20 cellular contexts compared by ENCODE assay signal in the genomic region with DNA sequence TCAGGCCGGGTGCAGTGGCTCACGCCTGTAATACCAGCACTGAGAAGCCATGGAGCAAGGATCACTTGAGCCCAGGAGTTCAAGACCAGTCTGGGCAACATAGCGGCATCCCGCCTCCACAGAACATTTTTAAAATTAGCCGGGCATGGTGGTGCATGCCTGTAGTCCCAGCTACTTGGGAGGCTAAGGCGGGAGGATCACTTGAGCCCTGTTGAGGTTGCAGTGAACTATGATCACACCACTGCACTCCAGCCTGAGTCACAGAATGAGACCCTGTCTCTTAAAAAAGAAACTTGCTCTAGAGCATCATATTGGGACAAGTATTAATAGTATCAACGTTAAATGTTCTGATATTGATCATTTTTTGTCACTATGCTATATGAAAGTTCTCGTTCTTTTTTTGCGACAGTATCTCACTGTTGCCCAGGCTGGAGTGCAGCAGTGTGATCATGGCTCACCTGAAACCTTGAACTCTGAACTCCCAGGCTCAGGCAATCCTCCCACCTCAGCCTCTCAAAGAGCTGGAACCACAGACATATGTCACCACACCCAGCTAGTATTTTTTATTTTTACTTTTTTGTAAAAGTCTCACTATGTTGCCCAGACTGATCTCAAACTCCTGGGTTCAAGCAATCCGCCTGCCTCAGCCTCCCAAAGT. TPM values are rescaled to one million over a fixed set of nuclear protein-coding genes. Genes with fewer than 3 reads are reported as not detected.
DNase-seq lines count a peak whose midpoint lies in the region; ATAC-seq and TF ChIP-seq lines count a peak whose summit lies in the region.
"Had no signal": no experiment of that assay in that cellular context is flagged by ENCODE, and none has a peak within 500 bp of the region (broad histone marks: within the 10 kb centered on the region; RNA-seq: fewer than 3 reads in every experiment).

No MANE protein-coding gene starts in this region.

- H3K4me3 ChIP-seq in esophagus muscularis mucosa, result no peak overlapping the region
- no peak overlapping the region for H3K4me3 ChIP-seq in mucosa of stomach (ENCODE audit: low read length)
- no peak overlapping the region for H3K4me3 ChIP-seq in stomach
- no peak overlapping the region for H3K4me3 ChIP-seq in CD8-positive, alpha-beta memory T cell (ENCODE audit: low read length)
- H3K4me3 ChIP-seq: GM23248, SK-N-MC had no signal

- H3K9me3 ChIP-seq in esophagus muscularis mucosa (no peaks in the 10 kb centered on the region), mucosa of stomach (ENCODE audit: control insufficient read depth, low read length) (no peaks in the 10 kb centered on the region), stomach (no peaks in the 10 kb centered on the region)
- H3K9me3 ChIP-seq in CD8-positive, alpha-beta memory T cell (ENCODE audit: low read length), result no peaks in the 10 kb centered on the region

- CTCF ChIA-PET in activated CD4-positive, alpha-beta memory T cell treated with anti-CD3 and anti-CD28 coated beads for 36 hours (lab: Charles Lee), result no interaction called here
- CTCF ChIA-PET in CD8-positive, alpha-beta memory T cell (lab: Charles Lee), result no interaction called here

- H3K4me1 ChIP-seq in esophagus muscularis mucosa (peaks cover 47 to 91% (median 78%) of the 10 kb centered on the region in 4 donors), mucosa of stomach (ENCODE audit: control insufficient read depth, insufficient read depth, low read length) (peaks cover 86% of the 10 kb centered on the region), stomach (peaks cover 58 to 82% (median 65%) of the 10 kb centered on the region in 4 donors)
- H3K4me1 ChIP-seq in CD8-positive, alpha-beta memory T cell (ENCODE audit: insufficient read depth, low read length), result no peaks in the 10 kb centered on the region

- no peak overlapping the region for H3K4me3 Mint-ChIP-seq in activated naive CD8-positive, alpha-beta T cell treated with anti-CD3 and anti-CD28 coated beads, Interleukin-2, amount 50 U/mL, for 24 hours
- no peak overlapping the region for H3K4me3 Mint-ChIP-seq in activated CD4-positive, alpha-beta memory T cell treated with anti-CD3 and anti-CD28 coated beads for 36 hours
- no peak overlapping the region for H3K4me3 Mint-ChIP-seq in CD8-positive, alpha-beta memory T cell
- H3K4me3 Mint-ChIP-seq: B cell, H9, HFFc6 had no signal

- H3K27me3 ChIP-seq in esophagus muscularis mucosa (no peaks in the 10 kb centered on the region), mucosa of stomach (ENCODE audit: control insufficient read depth, insufficient read depth, low read length) (no peaks in the 10 kb centered on the region), stomach (no peaks in the 10 kb centered on the region)
- H3K27me3 ChIP-seq in CD8-positive, alpha-beta memory T cell (ENCODE audit: insufficient read depth, low read length, poor library complexity, severe bottlenecking), result no peaks in the 10 kb centered on the region

- H3K9ac ChIP-seq in mucosa of stomach (ENCODE audit: low read length), result peak overlapping the region; percentile 56
- H3K9ac ChIP-seq: GM23248 had no signal

- H3K36me3 ChIP-seq in esophagus muscularis mucosa, result no peaks in the 10 kb centered on the region
- no peaks in the 10 kb centered on the region for H3K36me3 ChIP-seq in mucosa of stomach (ENCODE audit: control insufficient read depth, insufficient read depth, low read length)
- no peaks in the 10 kb centered on the region for H3K36me3 ChIP-seq in stomach
- H3K36me3 ChIP-seq in CD8-positive, alpha-beta memory T cell (ENCODE audit: insufficient read depth, low read length), result no peaks in the 10 kb centered on the region

- no peaks in the 10 kb centered on the region for H3K27me3 Mint-ChIP-seq in activated naive CD8-positive, alpha-beta T cell treated with anti-CD3 and anti-CD28 coated beads, Interleukin-2, amount 50 U/mL, for 24 hours
- H3K27me3 Mint-ChIP-seq in activated CD4-positive, alpha-beta memory T cell treated with anti-CD3 and anti-CD28 coated beads for 36 hours, result no peaks in the 10 kb centered on the region
- H3K27me3 Mint-ChIP-seq in CD8-positive, alpha-beta memory T cell, result no peaks in the 10 kb centered on the region
- H3K27me3 Mint-ChIP-seq: B cell had no signal

- ATAC-seq in activated naive CD8-positive, alpha-beta T cell treated with anti-CD3 and anti-CD28 coated beads, Interleukin-2, amount 50 U/mL, for 24 hours, result no peak

- WGBS in esophagus muscularis mucosa, result 92% methylated on average over 10 of the region's 10 CpGs
- WGBS in stomach, 5 donors, result 88 to 92% (median 89%) methylated on average over 10 of the region's 10 CpGs

- intact Hi-C loops in esophagus muscularis mucosa (cut with DNase I), result no loop called here
- intact Hi-C loops in stomach (cut with DNase I; ENCODE audit: low total_unique reads), result no loop called here
- intact Hi-C loops in activated CD4-positive, alpha-beta memory T cell treated with anti-CD3 and anti-CD28 coated beads for 36 hours (cut with micrococcal nuclease), result no loop called here
- intact Hi-C loops in posterior cingulate gyrus (cut with DNase I), result no loop called here

- H3K36me3 Mint-ChIP-seq in activated naive CD8-positive, alpha-beta T cell treated with anti-CD3 and anti-CD28 coated beads, Interleukin-2, amount 50 U/mL, for 24 hours (ENCODE audit: low read depth), result no peaks in the 10 kb centered on the region
- no peaks in the 10 kb centered on the region for H3K36me3 Mint-ChIP-seq in activated CD4-positive, alpha-beta memory T cell treated with anti-CD3 and anti-CD28 coated beads for 36 hours
- no peaks in the 10 kb centered on the region for H3K36me3 Mint-ChIP-seq in CD8-positive, alpha-beta memory T cell

- DNase-seq in esophagus muscularis mucosa (ENCODE audit: extremely low spot score) (no peak), stomach (no peak), posterior cingulate gyrus (no peak)
- no peak for DNase-seq in activated naive CD8-positive, alpha-beta T cell treated with anti-CD3 and anti-CD28 coated beads, Interleukin-2, amount 50 U/mL, for 24 hours
- no peak for DNase-seq in activated CD4-positive, alpha-beta memory T cell treated with anti-CD3 and anti-CD28 coated beads for 36 hours
- no peak for DNase-seq in CD8-positive, alpha-beta memory T cell
- DNase-seq: DND-41, GM23248, H9, HFFc6, Karpas-422, MV-4-11, NCI-H1694, NCI-H446, NCI-H526, SHP77 had no signal

- TF ChIP-seq EP300 in esophagus muscularis mucosa (IDR thresholded peaks at IDR 0.05) (no peak), stomach (IDR thresholded peaks at IDR 0.05) (no peak)

- no peak for TF ChIP-seq POLR2A in esophagus muscularis mucosa (IDR thresholded peaks at IDR 0.05; ENCODE audit: low read depth)
- TF ChIP-seq POLR2A in stomach (IDR thresholded peaks at IDR 0.05), result no peak

- POLR2A ChIA-PET in activated CD4-positive, alpha-beta memory T cell treated with anti-CD3 and anti-CD28 coated beads for 36 hours (lab: Charles Lee), result no interaction called here
- POLR2A ChIA-PET in CD8-positive, alpha-beta memory T cell (lab: Charles Lee), result no interaction called here

- no peaks in the 10 kb centered on the region for H3K4me1 Mint-ChIP-seq in activated naive CD8-positive, alpha-beta T cell treated with anti-CD3 and anti-CD28 coated beads, Interleukin-2, amount 50 U/mL, for 24 hours
- peaks cover 1% of the 10 kb centered on the region for H3K4me1 Mint-ChIP-seq in activated CD4-positive, alpha-beta memory T cell treated with anti-CD3 and anti-CD28 coated beads for 36 hours (ENCODE audit: low read depth)
- H3K4me1 Mint-ChIP-seq in CD8-positive, alpha-beta memory T cell, result peaks cover 0 to 7% (median 1%) of the 10 kb centered on the region in 3 donors
- H3K4me1 Mint-ChIP-seq: B cell had no signal

- no peak overlapping the region for H3K27ac Mint-ChIP-seq in activated naive CD8-positive, alpha-beta T cell treated with anti-CD3 and anti-CD28 coated beads, Interleukin-2, amount 50 U/mL, for 24 hours
- no peak overlapping the region for H3K27ac Mint-ChIP-seq in activated CD4-positive, alpha-beta memory T cell treated with anti-CD3 and anti-CD28 coated beads for 36 hours
- H3K27ac Mint-ChIP-seq in CD8-positive, alpha-beta memory T cell, result peak overlapping the region in 1 of 8 donors; percentile 24
- H3K27ac Mint-ChIP-seq: B cell, HFFc6 had no signal

- peak overlapping the region; percentile 80 for H3K27ac ChIP-seq in C4-2B
- H3K27ac ChIP-seq in esophagus muscularis mucosa (replicated peaks in 1 of 4), result peak overlapping the region; percentile 70 to 90 (median 88)
- H3K27ac ChIP-seq in stomach, result peak overlapping the region; percentile 60 to 87 (median 83)
- H3K27ac ChIP-seq in CD8-positive, alpha-beta memory T cell (ENCODE audit: low read depth, low read length), result no peak overlapping the region
- H3K27ac ChIP-seq: GM23248, SK-N-MC had no signal

- no peaks in the 10 kb centered on the region for H3K9me3 Mint-ChIP-seq in activated naive CD8-positive, alpha-beta T cell treated with anti-CD3 and anti-CD28 coated beads, Interleukin-2, amount 50 U/mL, for 24 hours
- H3K9me3 Mint-ChIP-seq in activated CD4-positive, alpha-beta memory T cell treated with anti-CD3 and anti-CD28 coated beads for 36 hours, result peaks cover 2% of the 10 kb centered on the region
- H3K9me3 Mint-ChIP-seq in CD8-positive, alpha-beta memory T cell, result peaks cover 0 to 1% (median 0%) of the 10 kb centered on the region in 5 donors

- no peak for TF ChIP-seq CTCF in C4-2B (conservative IDR thresholded peaks at IDR 0.05)
- TF ChIP-seq CTCF in esophagus muscularis mucosa (IDR thresholded peaks at IDR 0.05), result no peak
- no peak for TF ChIP-seq CTCF in stomach (IDR thresholded peaks at IDR 0.05)

RNA-seq across cellular contexts. Expression of a gene that starts 47.7 kb away (rescaled TPM):
- total RNA-seq in esophagus muscularis mucosa (10 to 100 TPM; 17.9 to 48.7 (median 30.8) TPM), stomach (10 to 100 TPM; 10.5 to 28.6 (median 14.5) TPM)
- 10 to 100 TPM; 11.4 to 20.1 (median 17.3) TPM for polyA plus RNA-seq in stomach
- total RNA-seq in activated CD4-positive, alpha-beta memory T cell treated with anti-CD3 and anti-CD28 coated beads for 36 hours, result 10 to 100 TPM; 10.7 to 12.3 TPM
- total RNA-seq in CD8-positive, alpha-beta memory T cell, result 1 to 10 TPM; 4.2 to 5.3 TPM
- 1.2 TPM for polyA plus RNA-seq in CD8-positive, alpha-beta memory T cell
